In genomic region chr9:111945216-111945615, GRCh38 we compare ENCODE assay signal across 8 cellular contexts. TPM values are rescaled to one million over a fixed set of nuclear protein-coding genes. Genes with fewer than 3 reads are reported as not detected.
A peak's percentile ranks its signal among the peaks of the same experiment; 100 is the strongest.
DNase-seq lines count a peak whose midpoint lies in the region; ATAC-seq and TF ChIP-seq lines count a peak whose summit lies in the region.

No MANE protein-coding gene starts in this region.

- in situ Hi-C loops in KBM-7 (cut with MboI; ENCODE audit: low pct_unique_long_range_greater_than_20kb, low sequenced_read_pairs), result no loop called here

- H3K27ac ChIP-seq in neutrophil, result peak overlapping the region; percentile 27

- TF ChIP-seq CTCF in neutrophil (IDR thresholded peaks at IDR 0.05), result no peak

- DNase-seq in RPMI7951 (ENCODE audit: low read depth) (peak; percentile 76), KBM-7 (no peak), left colon (no peak), HuH-7.5 (ENCODE audit: low spot score) (no peak), GDM1 (lab: John Stamatoyannopoulos, UW) (no peak)

- intact Hi-C loops in left colon (cut with DNase I, micrococcal nuclease), result no loop called here

- no peaks in the 10 kb centered on the region for H3K9me3 ChIP-seq in neutrophil

- no peaks in the 10 kb centered on the region for H3K27me3 ChIP-seq in neutrophil

- ATAC-seq in GM18867 (IDR thresholded peaks at IDR 0.05; ENCODE audit: unreplicated experiment) (peak; percentile 84), HG02588 (IDR thresholded peaks at IDR 0.05; ENCODE audit: unreplicated experiment) (peak; percentile 80), left colon (no peak)

- no peak overlapping the region for H3K4me3 ChIP-seq in neutrophil (ENCODE audit: low read depth in 1 of 2, low read length in 1 of 2)

- H3K4me1 ChIP-seq in neutrophil (ENCODE audit: control insufficient read depth in 1 of 2, insufficient read depth in 1 of 2, low read depth in 1 of 2, low read length in 1 of 2), result peaks cover 17 to 20% of the 10 kb centered on the region in 2 experiments

- no peaks in the 10 kb centered on the region for H3K36me3 ChIP-seq in neutrophil

RNA-seq across cellular contexts. Expression of gene UGCG, which starts 48.6 kb away (rescaled TPM):
- total RNA-seq in RPMI7951 (2014; rRNA removed; shearing (Covaris generic)), result 21.7 and 27.8 TPM in 2 replicates
- total RNA-seq in left colon, result 10 to 100 TPM; 32.3 to 49.2 TPM
